ENCODE assay signal across 8 cellular contexts in genomic region chr17:81239714-81240555, GRCh38. TPM values are rescaled to one million over a fixed set of nuclear protein-coding genes. Genes with fewer than 3 reads are reported as not detected.
DNase-seq lines count a peak whose midpoint lies in the region; ATAC-seq and TF ChIP-seq lines count a peak whose summit lies in the region.

No MANE protein-coding gene starts in this region.

- DNase-seq in COLO829 (ENCODE audit: low spot score): peak; percentile 17
- DNase-seq in activated CD8-positive, alpha-beta memory T cell treated with anti-CD3 and anti-CD28 coated beads, Interleukin-2, amount 10 ng/mL, durations not matched to agents 7 days and 5 days: peak; percentile 67
- DNase-seq in fibroblast of pulmonary artery (ENCODE audit: low read depth): peak; percentile 23
- DNase-seq in retinal pigment epithelial cell (ENCODE audit: low read depth): no peak
- DNase-seq in hippocampal formation (lab: John Stamatoyannopoulos, UW): no peak
- no peak for DNase-seq in HCEC 1CT
- DNase-seq in CD1c-positive myeloid dendritic cell (ENCODE audit: extremely low spot score): no peak

- TF ChIP-seq EP300 in Ishikawa (IDR thresholded peaks at IDR 0.05; ENCODE audit: borderline replicate concordance): no peak

- H3K4me3 Mint-ChIP-seq in activated CD8-positive, alpha-beta memory T cell treated with anti-CD3 and anti-CD28 coated beads, Interleukin-2, amount 10 ng/mL, durations not matched to agents 7 days and 5 days: peak overlapping the region; percentile 88

- H3K27me3 Mint-ChIP-seq in activated CD8-positive, alpha-beta memory T cell treated with anti-CD3 and anti-CD28 coated beads, Interleukin-2, amount 10 ng/mL, durations not matched to agents 7 days and 5 days: no peaks in the 10 kb centered on the region

- peak overlapping the region; percentile 88 for H3K27ac Mint-ChIP-seq in activated CD8-positive, alpha-beta memory T cell treated with anti-CD3 and anti-CD28 coated beads, Interleukin-2, amount 10 ng/mL, durations not matched to agents 7 days and 5 days

- CTCF ChIA-PET in activated CD8-positive, alpha-beta memory T cell treated with anti-CD3 and anti-CD28 coated beads, Interleukin-2, amount 10 ng/mL, durations not matched to agents 7 days and 5 days (lab: Charles Lee): interaction anchor here (0.9 to 1.7 kb wide), 8 partner anchors 13 to 245 kb away, joined by 3 to 8 read pairs (median 4); partner anchors contain the start of gene CEP131

- H3K9me3 Mint-ChIP-seq in activated CD8-positive, alpha-beta memory T cell treated with anti-CD3 and anti-CD28 coated beads, Interleukin-2, amount 10 ng/mL, durations not matched to agents 7 days and 5 days (ENCODE audit: low read depth): no peaks in the 10 kb centered on the region

- H3K36me3 Mint-ChIP-seq in activated CD8-positive, alpha-beta memory T cell treated with anti-CD3 and anti-CD28 coated beads, Interleukin-2, amount 10 ng/mL, durations not matched to agents 7 days and 5 days: peaks cover 4% of the 10 kb centered on the region

- peak overlapping the region; percentile 81 for H3K4me3 ChIP-seq in fibroblast of pulmonary artery (replicated peaks; ENCODE audit: low read depth, low read length)
- peak overlapping the region; percentile 72 for H3K4me3 ChIP-seq in retinal pigment epithelial cell (ENCODE audit: low read length)

- peaks cover 39% of the 10 kb centered on the region for H3K4me1 Mint-ChIP-seq in activated CD8-positive, alpha-beta memory T cell treated with anti-CD3 and anti-CD28 coated beads, Interleukin-2, amount 10 ng/mL, durations not matched to agents 7 days and 5 days

- TF ChIP-seq RAD21 in Ishikawa (IDR thresholded peaks at IDR 0.05; ENCODE audit: low read depth): no peak

- no peak for TF ChIP-seq CTCF in fibroblast of pulmonary artery (IDR thresholded peaks at IDR 0.05; ENCODE audit: low read length, missing control alignments)
- no peak for TF ChIP-seq CTCF in retinal pigment epithelial cell (conservative IDR thresholded peaks at IDR 0.05; ENCODE audit: low read depth, low read length)

- no peak for ATAC-seq in activated CD8-positive, alpha-beta memory T cell treated with anti-CD3 and anti-CD28 coated beads, Interleukin-2, amount 10 ng/mL, durations not matched to agents 7 days and 5 days

TF ChIP-seq in Ishikawa, 13 proteins besides CTCF, POLR2A, EP300 and RAD21:
- TF ChIP-seq TEAD4 (IDR thresholded peaks at IDR 0.05): no peak
- TF ChIP-seq TCF12 (IDR thresholded peaks at IDR 0.05; ENCODE audit: low read depth): no peak
- TF ChIP-seq MAX (IDR thresholded peaks at IDR 0.05): peak; percentile 37; the same call in 1 of the 2 replicates
- peak; percentile 49; the same call in 1 of the 2 replicates for TF ChIP-seq ZBTB7A (IDR thresholded peaks at IDR 0.05; ENCODE audit: low read depth)
- TF ChIP-seq CREB1 (IDR thresholded peaks at IDR 0.05; ENCODE audit: low read depth): no peak
- TF ChIP-seq TAF1 (IDR thresholded peaks at IDR 0.05; ENCODE audit: low read depth): no peak
- TF ChIP-seq YY1 (IDR thresholded peaks at IDR 0.05; ENCODE audit: low read depth): no peak
- TF ChIP-seq USF1 (IDR thresholded peaks at IDR 0.05): no peak
- no peak for TF ChIP-seq FOXM1 (IDR thresholded peaks at IDR 0.05; ENCODE audit: borderline replicate concordance, low read depth)
- no peak for TF ChIP-seq NFIC (IDR thresholded peaks at IDR 0.05)
- TF ChIP-seq REST (IDR thresholded peaks at IDR 0.05; ENCODE audit: low read depth): no peak
- TF ChIP-seq CEBPB (IDR thresholded peaks at IDR 0.05): no peak
- TF ChIP-seq EGR1 (IDR thresholded peaks at IDR 0.05): no peak

RNA-seq across cellular contexts. Expression of gene NDUFAF8, which starts 0.8 kb away (rescaled TPM):
- 10 to 100 TPM; 41.6 to 53.7 TPM for total RNA-seq in activated CD8-positive, alpha-beta memory T cell treated with anti-CD3 and anti-CD28 coated beads, Interleukin-2, amount 10 ng/mL, durations not matched to agents 7 days and 5 days

RNA-seq across cellular contexts. Expression of gene TEPSIN, which starts 1.1 kb away (rescaled TPM):
- 10 to 100 TPM; 53.6 to 56.3 TPM for total RNA-seq in activated CD8-positive, alpha-beta memory T cell treated with anti-CD3 and anti-CD28 coated beads, Interleukin-2, amount 10 ng/mL, durations not matched to agents 7 days and 5 days

RNA-seq across cellular contexts. Expression of gene CEP131, which starts 17.2 kb away (rescaled TPM):
- 10 to 100 TPM; 13.6 to 20.6 TPM for total RNA-seq in activated CD8-positive, alpha-beta memory T cell treated with anti-CD3 and anti-CD28 coated beads, Interleukin-2, amount 10 ng/mL, durations not matched to agents 7 days and 5 days

RNA-seq across cellular contexts. Expression of gene SLC38A10, which starts 55.2 kb away (rescaled TPM):
- total RNA-seq in activated CD8-positive, alpha-beta memory T cell treated with anti-CD3 and anti-CD28 coated beads, Interleukin-2, amount 10 ng/mL, durations not matched to agents 7 days and 5 days: 10 to 100 TPM; 81.7 to 88.7 TPM

Comparison
In these comparisons a context has a peak if more than half of its experiments do, and no peak if none do; other contexts are left out.
1. DNase-seq: peak in COLO829 (single experiment), activated CD8-positive, alpha-beta memory T cell treated with anti-CD3 and anti-CD28 coated beads, Interleukin-2, amount 10 ng/mL, durations not matched to agents 7 days and 5 days (single experiment) and fibroblast of pulmonary artery (single experiment); none in retinal pigment epithelial cell (single experiment), hippocampal formation (0 of 2), HCEC 1CT (single experiment) and CD1c-positive myeloid dendritic cell (single experiment).